ENCODE assay signal across 8 cellular contexts in the genomic region with DNA sequence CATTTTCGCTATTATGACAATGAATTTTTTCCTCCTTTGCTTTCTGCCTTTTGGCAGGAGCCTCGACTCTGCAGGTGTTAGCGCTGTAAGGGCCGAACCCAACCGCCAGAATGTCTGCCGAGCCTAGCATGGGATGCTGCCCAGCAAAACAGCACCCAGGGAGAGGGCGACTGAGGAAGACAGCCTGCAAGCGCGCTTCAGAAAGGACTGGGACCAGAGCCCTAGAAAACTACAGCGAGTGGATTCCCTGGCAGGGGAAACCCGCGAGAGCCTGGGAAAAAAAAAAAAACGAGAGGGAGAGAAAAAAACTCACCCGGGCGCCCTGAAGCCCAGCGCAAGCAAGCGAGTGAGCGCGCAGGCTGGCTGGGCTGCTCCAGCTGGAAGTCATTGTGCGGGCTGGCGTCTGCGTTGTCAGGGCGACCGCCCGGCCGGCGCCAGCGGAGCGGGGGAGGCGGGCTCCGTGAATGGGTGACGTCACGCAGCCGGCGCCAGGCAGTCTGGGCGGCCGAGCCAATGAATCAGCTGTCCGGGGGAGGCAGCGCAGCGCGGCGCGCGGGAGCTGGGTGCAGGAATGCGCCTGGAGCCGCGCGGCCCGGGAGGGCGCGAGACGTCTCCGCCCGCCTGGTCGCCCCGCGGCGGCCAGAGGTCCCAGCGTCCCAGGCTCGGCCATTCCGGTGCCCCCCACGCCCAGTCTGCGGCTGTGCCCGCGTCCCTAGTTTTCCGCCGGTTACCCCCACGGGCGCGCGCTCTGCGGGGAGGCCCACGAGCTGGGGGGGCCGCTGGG. TPM values are rescaled to one million over a fixed set of nuclear protein-coding genes. Genes with fewer than 3 reads are reported as not detected.
DNase-seq lines count a peak whose midpoint lies in the region; ATAC-seq, FAIRE-seq and TF ChIP-seq lines count a peak whose summit lies in the region.

No MANE protein-coding gene starts in this region.

- H3K4me3 Mint-ChIP-seq in activated naive CD4-positive, alpha-beta T cell treated with anti-CD3 and anti-CD28 coated beads for 36 hours = peak overlapping the region; percentile 60
- peak overlapping the region; percentile 87 to 93 (median 91) for H3K4me3 Mint-ChIP-seq in nephron

- peak; percentile 99 for DNase-seq in Caki2 (ENCODE audit: low read depth)
- DNase-seq in HTR-8/SVneo (ENCODE audit: insufficient read length, low spot score) = peak; percentile 82
- DNase-seq in NOMO-1 treated with DMSO at 0.1 percent for 48 hours (lab: John Stamatoyannopoulos, UW; ENCODE audit: unreplicated experiment) = peak; percentile 87
- peak; percentile 81 for DNase-seq in activated naive CD4-positive, alpha-beta T cell treated with anti-CD3 and anti-CD28 coated beads for 36 hours
- DNase-seq in frontal cortex (ENCODE audit: low spot score in 2 of 2) = peak; percentile 86 to 87
- peak; percentile 92 for DNase-seq in superior temporal gyrus (ENCODE audit: extremely low spot score)

- H3K9me3 Mint-ChIP-seq in activated naive CD4-positive, alpha-beta T cell treated with anti-CD3 and anti-CD28 coated beads for 36 hours = no peaks in the 10 kb centered on the region
- peaks cover under 1% of the 10 kb centered on the region for H3K9me3 Mint-ChIP-seq in nephron

- H3K4me1 Mint-ChIP-seq in activated naive CD4-positive, alpha-beta T cell treated with anti-CD3 and anti-CD28 coated beads for 36 hours (ENCODE audit: low read depth) = peaks cover 15% of the 10 kb centered on the region
- peaks cover 40% of the 10 kb centered on the region for H3K4me1 Mint-ChIP-seq in nephron

- in situ Hi-C loops in Caki2 (cut with HindIII; ENCODE audit: low pct_unique_long_range_greater_than_20kb, low sequenced_read_pairs) = no loop called here

- peaks cover 32% of the 10 kb centered on the region for H3K27me3 Mint-ChIP-seq in activated naive CD4-positive, alpha-beta T cell treated with anti-CD3 and anti-CD28 coated beads for 36 hours (ENCODE audit: low read depth)
- no peaks in the 10 kb centered on the region for H3K27me3 Mint-ChIP-seq in nephron (ENCODE audit: low read depth)

- no peaks in the 10 kb centered on the region for H3K36me3 Mint-ChIP-seq in activated naive CD4-positive, alpha-beta T cell treated with anti-CD3 and anti-CD28 coated beads for 36 hours (ENCODE audit: low read depth)
- H3K36me3 Mint-ChIP-seq in nephron (ENCODE audit: low read depth) = peaks cover 14% of the 10 kb centered on the region

- peak; percentile 94 for ATAC-seq in GM21447 (IDR thresholded peaks at IDR 0.05; ENCODE audit: unreplicated experiment)

- CTCF ChIA-PET in activated naive CD4-positive, alpha-beta T cell treated with anti-CD3 and anti-CD28 coated beads for 36 hours (lab: Charles Lee) = no interaction called here

- TF ChIP-seq CTCF in nephron (IDR thresholded peaks at IDR 0.05; ENCODE audit: unreplicated experiment in 3 of 3) = no peak

- no peak overlapping the region for H3K27ac Mint-ChIP-seq in activated naive CD4-positive, alpha-beta T cell treated with anti-CD3 and anti-CD28 coated beads for 36 hours
- H3K27ac Mint-ChIP-seq in nephron = peak overlapping the region; percentile 98 to 99 (median 99)

- intact Hi-C loops in activated naive CD4-positive, alpha-beta T cell treated with anti-CD3 and anti-CD28 coated beads for 36 hours (cut with micrococcal nuclease) = no loop called here

- peak; percentile 98 for FAIRE-seq in HTR-8/SVneo (lab: Jason Lieb, UNC)
- FAIRE-seq in frontal cortex (lab: Jason Lieb, UNC) = no peak

RNA-seq across cellular contexts. Expression of a gene that starts 32.6 kb away (rescaled TPM):
- total RNA-seq in Caki2 (2014; rRNA removed; shearing (Covaris generic); ENCODE audit: low replicate concordance) = 69.8 and 73.3 TPM in 2 replicates
- not detected for total RNA-seq in activated naive CD4-positive, alpha-beta T cell treated with anti-CD3 and anti-CD28 coated beads for 36 hours
- total RNA-seq in frontal cortex = 123 TPM

Comparison
In these comparisons a context has a peak if more than half of its experiments do, and no peak if none do; other contexts are left out.
1. Peak in every context shown above with its lines: DNase-seq and ATAC-seq.
2. RNA of a gene that starts 32.6 kb away (total RNA-seq): 123 TPM in frontal cortex (single experiment) and 69.8 to 73.3 TPM in Caki2; not detected in activated naive CD4-positive, alpha-beta T cell treated with anti-CD3 and anti-CD28 coated beads for 36 hours; every median in the first group is over 10 times any median in the second.